In the genomic region with DNA sequence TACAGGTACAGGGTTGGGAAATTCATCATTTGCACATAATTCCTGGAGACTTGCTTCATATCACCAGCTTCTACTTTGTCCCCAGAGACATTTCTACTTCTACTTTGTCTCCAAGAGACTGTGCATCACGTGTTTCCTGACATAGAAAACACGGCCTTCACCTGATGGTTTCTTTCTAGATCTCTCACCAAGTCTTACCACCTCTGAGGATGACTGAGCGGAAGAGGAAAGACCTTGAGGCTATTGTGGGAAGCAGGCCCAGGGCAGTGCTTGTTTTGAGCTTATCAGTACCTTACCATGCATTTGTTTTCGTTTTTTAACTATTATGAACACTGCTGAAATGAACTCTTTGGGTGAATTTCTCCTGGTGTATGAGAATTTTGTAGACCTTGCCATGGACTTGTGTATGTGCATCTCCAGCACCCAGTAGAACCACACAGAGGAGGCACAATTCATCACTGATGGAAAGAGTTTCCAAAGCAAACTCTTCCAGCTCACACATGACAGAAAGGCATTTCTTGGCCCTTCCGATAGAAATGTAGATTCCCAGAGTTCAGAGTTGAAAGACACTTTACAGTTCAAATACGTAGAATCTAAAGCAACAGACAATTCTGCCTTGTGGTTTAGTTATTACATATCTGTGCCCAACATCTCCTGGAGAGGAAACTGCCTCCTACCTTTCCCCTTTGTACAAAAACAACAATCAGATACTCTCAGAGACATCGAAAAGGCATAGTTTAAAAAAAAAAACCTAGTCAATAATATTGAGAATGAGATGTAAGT, we compare ENCODE assay signal across 9 cellular contexts.
DNase-seq lines count a peak whose midpoint lies in the region; ATAC-seq and TF ChIP-seq lines count a peak whose summit lies in the region.
"Had no signal": no experiment of that assay in that cellular context is flagged by ENCODE, and none has a peak within 500 bp of the region (broad histone marks: within the 10 kb centered on the region; RNA-seq: fewer than 3 reads in every experiment).

No MANE protein-coding gene starts in this region.

- no peaks in the 10 kb centered on the region for H3K27me3 ChIP-seq in CD4-positive, alpha-beta memory T cell (ENCODE audit: insufficient read depth, low read length)
- no peaks in the 10 kb centered on the region for H3K27me3 ChIP-seq in heart left ventricle

- peak; percentile 88 to 93 (median 90) for DNase-seq in CD4-positive, alpha-beta memory T cell
- peak; percentile 70 for DNase-seq in activated CD4-positive, alpha-beta T cell treated with anti-CD3 and anti-CD28 coated beads for 48 hours
- DNase-seq in memory B cell (ENCODE audit: low spot score in 2 of 2): peak in 1 of 2 donors; percentile 7
- no peak for DNase-seq in NCI-H2227 (lab: John Stamatoyannopoulos, UW; ENCODE audit: unreplicated experiment)
- no peak for DNase-seq in heart left ventricle
- DNase-seq in SIG-M5 treated with dmso at 0.1 percent for 504 hours (lab: John Stamatoyannopoulos, UW; ENCODE audit: unreplicated experiment): no peak

- H3K4me3 ChIP-seq in CD4-positive, alpha-beta memory T cell (ENCODE audit: low read length in 2 of 2): peak overlapping the region; percentile 30 to 43
- H3K4me3 ChIP-seq in heart left ventricle: peak overlapping the region in 1 of 12 donors; percentile 10

- peak overlapping the region; percentile 57 for H3K27ac ChIP-seq in CD4-positive, alpha-beta memory T cell (ENCODE audit: low read depth, low read length)
- peak overlapping the region in 1 of 12 donors; percentile 82 for H3K27ac ChIP-seq in heart left ventricle
- H3K27ac ChIP-seq: C4-2B had no signal

- peaks cover 64 to 92% (median 79%) of the 10 kb centered on the region in 4 donors for H3K4me1 Mint-ChIP-seq in CD4-positive, alpha-beta memory T cell
- peaks cover 13% of the 10 kb centered on the region for H3K4me1 Mint-ChIP-seq in memory B cell

- CTCF ChIA-PET in CD4-positive, alpha-beta memory T cell (lab: Charles Lee; ENCODE audit: partially characterized antibody): interaction anchor here (0.9 to 5.8 kb wide), 16 partner anchors 10 to 683 kb away, joined by 3 to 83 read pairs (median 6); no protein-coding TSS in a partner anchor

- TF ChIP-seq CTCF in heart left ventricle (IDR thresholded peaks at IDR 0.05): no peak

- H3K36me3 Mint-ChIP-seq in CD4-positive, alpha-beta memory T cell: no peaks in the 10 kb centered on the region
- H3K36me3 Mint-ChIP-seq in memory B cell: no peaks in the 10 kb centered on the region

- H3K4me3 Mint-ChIP-seq in CD4-positive, alpha-beta memory T cell: peak overlapping the region; percentile 65 to 90 (median 80)
- H3K4me3 Mint-ChIP-seq in memory B cell: no peak overlapping the region

- peak overlapping the region; percentile 91 to 98 (median 96) for H3K27ac Mint-ChIP-seq in CD4-positive, alpha-beta memory T cell
- H3K27ac Mint-ChIP-seq in memory B cell: peak overlapping the region; percentile 32

- intact Hi-C loops in CD4-positive, alpha-beta memory T cell (cut with micrococcal nuclease): loop anchor here (1.0 to 2.0 kb wide), 4 partner anchors 14 to 744 kb away; a partner anchor contains a TSS
- intact Hi-C loops in heart left ventricle (cut with DNase I): no loop called here

- H3K4me1 ChIP-seq in CD4-positive, alpha-beta memory T cell (ENCODE audit: insufficient read depth, low read length): peaks cover 98% of the 10 kb centered on the region
- peaks cover 0 to 24% (median 0%) of the 10 kb centered on the region in 12 donors for H3K4me1 ChIP-seq in heart left ventricle

- TF ChIP-seq POLR2A in heart left ventricle (IDR thresholded peaks at IDR 0.05): no peak
- TF ChIP-seq POLR2A in GM18505 (IDR thresholded peaks at IDR 0.05; ENCODE audit: borderline replicate concordance, extremely low read depth, insufficient read depth, insufficient read length): no peak

- ATAC-seq in HG02763 (IDR thresholded peaks at IDR 0.05; ENCODE audit: unreplicated experiment): peak; percentile 74
- peak; percentile 79 for ATAC-seq in memory B cell (ENCODE audit: low read depth)
- ATAC-seq in heart left ventricle: no peak
- no peak for ATAC-seq in GM18505 (IDR thresholded peaks at IDR 0.05; ENCODE audit: unreplicated experiment)

- H3K9me3 Mint-ChIP-seq in CD4-positive, alpha-beta memory T cell: peaks cover 0 to 3% (median 0%) of the 10 kb centered on the region in 8 donors
- no peaks in the 10 kb centered on the region for H3K9me3 Mint-ChIP-seq in memory B cell

- no peaks in the 10 kb centered on the region for H3K9me3 ChIP-seq in CD4-positive, alpha-beta memory T cell (ENCODE audit: control insufficient read depth in 1 of 2, low read length in 2 of 2)
- no peaks in the 10 kb centered on the region for H3K9me3 ChIP-seq in heart left ventricle

- H3K36me3 ChIP-seq in CD4-positive, alpha-beta memory T cell (ENCODE audit: insufficient read depth, low read length): no peaks in the 10 kb centered on the region
- H3K36me3 ChIP-seq in heart left ventricle: no peaks in the 10 kb centered on the region

- POLR2A ChIA-PET in CD4-positive, alpha-beta memory T cell (lab: Charles Lee; ENCODE audit: partially characterized antibody): interaction anchor here (1.0 to 3.9 kb wide), 27 partner anchors 10 to 745 kb away, joined by 3 to 102 read pairs (median 9); a partner anchor contains a TSS

- 64 to 71% (median 67%) methylated on average over 7 of the region's 7 CpGs for WGBS in heart left ventricle, 4 donors

- no peaks in the 10 kb centered on the region for H3K27me3 Mint-ChIP-seq in CD4-positive, alpha-beta memory T cell
- H3K27me3 Mint-ChIP-seq in memory B cell: peaks cover 7% of the 10 kb centered on the region

Comparison
In these comparisons a context has a peak if more than half of its experiments do, and no peak if none do; other contexts are left out.
1. DNase-seq: peak in CD4-positive, alpha-beta memory T cell (5 of 5) and activated CD4-positive, alpha-beta T cell treated with anti-CD3 and anti-CD28 coated beads for 48 hours (single experiment); none in NCI-H2227 (single experiment), heart left ventricle (0 of 5) and SIG-M5 treated with dmso at 0.1 percent for 504 hours (single experiment).
2. ATAC-seq: peak in HG02763 (single experiment) and memory B cell (single experiment); none in heart left ventricle (0 of 4) and GM18505 (single experiment).